23 cellular contexts compared by ENCODE assay signal in the genomic region with DNA sequence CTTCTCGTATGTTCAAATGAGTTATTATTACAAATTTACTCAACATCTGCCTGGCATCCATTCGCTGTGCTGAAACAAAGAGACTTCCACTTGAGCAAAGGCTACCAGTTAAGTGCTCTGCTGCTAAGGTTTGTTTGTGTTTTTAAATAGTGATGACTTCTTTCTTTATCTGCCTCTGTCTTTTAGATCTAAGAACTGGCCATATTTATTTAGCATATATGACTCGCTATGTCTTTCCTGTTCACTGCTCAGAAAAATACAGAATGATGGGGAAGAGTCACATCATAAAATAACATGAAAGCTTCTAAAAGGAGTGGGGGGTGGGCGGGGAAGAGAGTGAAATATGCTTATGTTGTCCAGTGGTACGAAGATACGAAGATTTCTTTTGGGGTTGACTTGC.
"Had no signal": no experiment of that assay in that cellular context is flagged by ENCODE, and none has a peak within 500 bp of the region (broad histone marks: within the 10 kb centered on the region; RNA-seq: fewer than 3 reads in every experiment).

No MANE protein-coding gene starts in this region.

- H3K27me3 Mint-ChIP-seq: activated CD4-positive, alpha-beta memory T cell treated with anti-CD3 and anti-CD28 coated beads, Interleukin-2, amount 10 ng/mL, durations not matched to agents 7 days and 5 days; activated CD8-positive, alpha-beta memory T cell treated with anti-CD3 and anti-CD28 coated beads, Interleukin-2, amount 10 ng/mL, durations not matched to agents 7 days and 5 days; activated naive CD8-positive, alpha-beta T cell treated with anti-CD3 and anti-CD28 coated beads for 36 hours; stimulated activated naive CD8-positive, alpha-beta T cell treated with anti-CD3 and anti-CD28 coated beads, Interleukin-15, amount 100 ng/mL, for 72 hours had no signal

- H3K9me3 Mint-ChIP-seq: activated CD4-positive, alpha-beta memory T cell treated with anti-CD3 and anti-CD28 coated beads, Interleukin-2, amount 10 ng/mL, durations not matched to agents 7 days and 5 days; activated naive CD8-positive, alpha-beta T cell treated with anti-CD3 and anti-CD28 coated beads for 36 hours; activated T-helper 17 cell treated with anti-CD3 and anti-CD28 coated beads, Interleukin-2, amount 50 U/mL, for 72 hours; stimulated activated naive CD8-positive, alpha-beta T cell treated with anti-CD3 and anti-CD28 coated beads, Interleukin-15, amount 100 ng/mL, for 72 hours had no signal

- H3K27ac Mint-ChIP-seq: activated CD4-positive, alpha-beta memory T cell treated with anti-CD3 and anti-CD28 coated beads, Interleukin-2, amount 10 ng/mL, durations not matched to agents 7 days and 5 days; activated CD8-positive, alpha-beta memory T cell treated with anti-CD3 and anti-CD28 coated beads, Interleukin-2, amount 10 ng/mL, durations not matched to agents 7 days and 5 days; activated naive CD8-positive, alpha-beta T cell treated with anti-CD3 and anti-CD28 coated beads for 36 hours; activated T-helper 17 cell treated with anti-CD3 and anti-CD28 coated beads, Interleukin-2, amount 50 U/mL, for 72 hours; brain; naive thymus-derived CD8-positive, alpha-beta T cell; stimulated activated naive CD8-positive, alpha-beta T cell treated with anti-CD3 and anti-CD28 coated beads, Interleukin-15, amount 100 ng/mL, for 72 hours had no signal

- ATAC-seq: activated CD8-positive, alpha-beta memory T cell treated with anti-CD3 and anti-CD28 coated beads, Interleukin-2, amount 10 ng/mL, durations not matched to agents 7 days and 5 days; activated T-helper 17 cell treated with anti-CD3 and anti-CD28 coated beads, Interleukin-2, amount 50 U/mL, for 72 hours; naive thymus-derived CD8-positive, alpha-beta T cell; psoas muscle; right cardiac atrium; stimulated activated naive CD8-positive, alpha-beta T cell treated with anti-CD3 and anti-CD28 coated beads, Interleukin-15, amount 100 ng/mL, for 72 hours had no signal

- H3K4me3 Mint-ChIP-seq: activated CD4-positive, alpha-beta memory T cell treated with anti-CD3 and anti-CD28 coated beads, Interleukin-2, amount 10 ng/mL, durations not matched to agents 7 days and 5 days; activated CD8-positive, alpha-beta memory T cell treated with anti-CD3 and anti-CD28 coated beads, Interleukin-2, amount 10 ng/mL, durations not matched to agents 7 days and 5 days; activated naive CD8-positive, alpha-beta T cell treated with anti-CD3 and anti-CD28 coated beads for 36 hours; activated T-helper 17 cell treated with anti-CD3 and anti-CD28 coated beads, Interleukin-2, amount 50 U/mL, for 72 hours; brain; naive thymus-derived CD8-positive, alpha-beta T cell; stimulated activated naive CD8-positive, alpha-beta T cell treated with anti-CD3 and anti-CD28 coated beads, Interleukin-15, amount 100 ng/mL, for 72 hours had no signal

- H3K4me1 Mint-ChIP-seq: activated CD4-positive, alpha-beta memory T cell treated with anti-CD3 and anti-CD28 coated beads, Interleukin-2, amount 10 ng/mL, durations not matched to agents 7 days and 5 days; activated CD8-positive, alpha-beta memory T cell treated with anti-CD3 and anti-CD28 coated beads, Interleukin-2, amount 10 ng/mL, durations not matched to agents 7 days and 5 days; activated naive CD8-positive, alpha-beta T cell treated with anti-CD3 and anti-CD28 coated beads for 36 hours; activated T-helper 17 cell treated with anti-CD3 and anti-CD28 coated beads, Interleukin-2, amount 50 U/mL, for 72 hours; brain; naive thymus-derived CD8-positive, alpha-beta T cell; stimulated activated naive CD8-positive, alpha-beta T cell treated with anti-CD3 and anti-CD28 coated beads, Interleukin-15, amount 100 ng/mL, for 72 hours had no signal

- DNase-seq: activated CD4-positive, alpha-beta memory T cell treated with anti-CD3 and anti-CD28 coated beads, Interleukin-2, amount 10 ng/mL, durations not matched to agents 7 days and 5 days; activated CD4-positive, alpha-beta T cell treated with anti-CD3 and anti-CD28 coated beads for 48 hours; activated CD4-positive, CD25-positive, alpha-beta regulatory T cell; activated CD8-positive, alpha-beta memory T cell treated with anti-CD3 and anti-CD28 coated beads, Interleukin-2, amount 10 ng/mL, durations not matched to agents 7 days and 5 days; activated naive CD4-positive, alpha-beta T cell; activated naive CD8-positive, alpha-beta T cell treated with anti-CD3 and anti-CD28 coated beads for 36 hours; activated T-cell treated with anti-CD3 and anti-CD28 coated beads, Interleukin-2, amount 50 U/mL, for 1 hour; amygdala; central memory CD4-positive, alpha-beta T cell; dorsolateral prefrontal cortex; mesendoderm; naive thymus-derived CD8-positive, alpha-beta T cell; ovary; psoas muscle; right cardiac atrium; small intestine; stimulated activated CD4-positive, alpha-beta T cell treated with anti-CD3 and anti-CD28 coated beads, Interleukin-15, amount 100 ng/mL, for 24 hours; stimulated activated CD4-positive, alpha-beta T cell treated with anti-CD3 and anti-CD28 coated beads, Interleukin-2, amount 100 ng/mL, for 48 hours; stimulated activated naive CD8-positive, alpha-beta T cell treated with anti-CD3 and anti-CD28 coated beads, Interleukin-15, amount 100 ng/mL, for 72 hours; transverse colon; uterus had no signal

- H3K36me3 Mint-ChIP-seq: activated CD8-positive, alpha-beta memory T cell treated with anti-CD3 and anti-CD28 coated beads, Interleukin-2, amount 10 ng/mL, durations not matched to agents 7 days and 5 days; activated naive CD8-positive, alpha-beta T cell treated with anti-CD3 and anti-CD28 coated beads for 36 hours; brain; naive thymus-derived CD8-positive, alpha-beta T cell had no signal
